Comparison of ENCODE assay signal across 8 cellular contexts in the genomic region with DNA sequence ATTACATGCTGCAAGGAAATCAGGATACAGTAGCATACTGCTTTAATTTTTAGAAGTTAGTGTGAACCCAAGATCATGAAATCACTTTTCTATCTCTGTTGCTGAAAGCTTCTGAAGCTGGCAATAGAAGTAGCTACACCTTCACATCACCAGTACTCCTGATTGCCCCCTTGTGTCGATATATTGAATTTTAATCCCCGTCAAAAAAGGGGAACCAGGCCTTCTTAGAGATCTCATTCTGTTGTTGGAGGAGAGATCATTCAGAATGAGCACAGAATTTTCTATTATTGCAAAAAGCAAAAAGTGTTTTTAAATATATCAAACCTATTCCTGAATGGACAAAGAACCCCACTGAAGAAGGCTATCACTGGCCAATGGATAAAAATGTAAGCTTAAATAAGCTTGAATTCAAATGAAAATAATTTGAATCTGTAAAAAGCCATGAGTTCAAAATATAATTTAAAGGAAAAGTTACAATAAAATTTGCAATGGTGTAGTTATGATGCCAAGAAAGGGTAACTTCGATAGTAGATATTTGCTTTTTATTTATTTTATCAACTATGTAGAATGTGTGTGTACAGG. TPM values are rescaled to one million over a fixed set of nuclear protein-coding genes. Genes with fewer than 3 reads are reported as not detected.
DNase-seq lines count a peak whose midpoint lies in the region; ATAC-seq, FAIRE-seq and TF ChIP-seq lines count a peak whose summit lies in the region.

No MANE protein-coding gene starts in this region.

- no peak for FAIRE-seq in frontal cortex (lab: Jason Lieb, UNC)

- H3K36me3 ChIP-seq in heart left ventricle (no peaks in the 10 kb centered on the region), adipocyte (ENCODE audit: control insufficient read depth, insufficient read depth, low read length, severe bottlenecking) (no peaks in the 10 kb centered on the region)

- no peaks in the 10 kb centered on the region for H3K27me3 ChIP-seq in heart left ventricle
- H3K27me3 ChIP-seq in right cardiac atrium (ENCODE audit: control insufficient read depth, insufficient read depth), result no peaks in the 10 kb centered on the region
- no peaks in the 10 kb centered on the region for H3K27me3 ChIP-seq in adipocyte (replicated peaks; ENCODE audit: control insufficient read depth, insufficient read depth, low read length)

- H3K9ac ChIP-seq in adipocyte (ENCODE audit: low read length), result no peak overlapping the region

- H3K4me1 ChIP-seq in heart left ventricle, result no peaks in the 10 kb centered on the region
- H3K4me1 ChIP-seq in right cardiac atrium (ENCODE audit: control insufficient read depth, insufficient read depth, low read length), result no peaks in the 10 kb centered on the region
- no peaks in the 10 kb centered on the region for H3K4me1 ChIP-seq in adipocyte (ENCODE audit: control insufficient read depth, insufficient read depth, low read length)

- TF ChIP-seq POLR2A in heart left ventricle (IDR thresholded peaks at IDR 0.05), result no peak

- TF ChIP-seq CTCF in heart left ventricle (IDR thresholded peaks at IDR 0.05), result peak in 8 of 12 donors; percentile 12 to 39 (median 22)

- H3K9me3 ChIP-seq in heart left ventricle (no peaks in the 10 kb centered on the region), right cardiac atrium (ENCODE audit: control insufficient read depth, low read length) (no peaks in the 10 kb centered on the region), adipocyte (ENCODE audit: control insufficient read depth, low read length) (no peaks in the 10 kb centered on the region)

- no peak for ATAC-seq in heart left ventricle
- ATAC-seq in right cardiac atrium, result no peak
- ATAC-seq in HG02642 (IDR thresholded peaks at IDR 0.05; ENCODE audit: poor library complexity, unreplicated experiment), result peak; percentile 90

- no peak overlapping the region for H3K4me3 ChIP-seq in heart left ventricle
- H3K4me3 ChIP-seq in right cardiac atrium (ENCODE audit: low read length), result no peak overlapping the region
- no peak overlapping the region for H3K4me3 ChIP-seq in adipocyte (ENCODE audit: low read length)

- intact Hi-C loops in heart left ventricle (cut with DNase I), result loop anchor here in 1 of 10 donors (10.0 kb wide), 1 partner anchor 590 kb away; no protein-coding TSS in a partner anchor
- intact Hi-C loops in right cardiac atrium (cut with DNase I), result loop anchor here in 1 of 4 donors (5.0 kb wide), 1 partner anchor 33 kb away; no protein-coding TSS in a partner anchor

- 23 to 31% (median 29%) methylated on average over 3 of the region's 3 CpGs for WGBS in heart left ventricle, 4 donors
- 36% methylated on average over 3 of the region's 3 CpGs for WGBS in right cardiac atrium

- H3K27ac ChIP-seq in heart left ventricle (no peak overlapping the region), right cardiac atrium (ENCODE audit: low read length) (no peak overlapping the region)

- DNase-seq in heart left ventricle (no peak), right cardiac atrium (no peak), NCI-H1092 treated with DMSO at 0.1 percent for 48 hours (lab: John Stamatoyannopoulos, UW) (peak; percentile 54), adipocyte (ENCODE audit: low read depth) (peak; percentile 19), myocyte (ENCODE audit: low read depth) (peak; percentile 3), frontal cortex (ENCODE audit: low spot score in 2 of 2) (no peak)
- DNase-seq in activated CD4-positive, alpha-beta T cell treated with anti-CD3 and anti-CD28 coated beads for 48 hours, result no peak

RNA-seq across cellular contexts. Expression of a gene that starts 39.7 kb away (rescaled TPM):
- total RNA-seq in heart left ventricle (not detected), right cardiac atrium (not detected), myocyte (not detected in 2 replicates), frontal cortex (not detected)
- polyA plus RNA-seq in heart left ventricle (not detected), right cardiac atrium (not detected)
- polyA plus RNA-seq in myocyte (2012), result not detected

Comparison
In these comparisons a context has a peak if more than half of its experiments do, and no peak if none do; other contexts are left out.
1. DNase-seq: peak in NCI-H1092 treated with DMSO at 0.1 percent for 48 hours (single experiment), adipocyte (single experiment) and myocyte (single experiment); none in heart left ventricle (0 of 5), right cardiac atrium (0 of 3), frontal cortex (0 of 2) and activated CD4-positive, alpha-beta T cell treated with anti-CD3 and anti-CD28 coated beads for 48 hours (single experiment).